In genomic region chr3:11140054-11140712, GRCh38 we compare ENCODE assay signal across 8 cellular contexts. TPM values are rescaled to one million over a fixed set of nuclear protein-coding genes. Genes with fewer than 3 reads are reported as not detected.
A peak's percentile ranks its signal among the peaks of the same experiment; 100 is the strongest.
DNase-seq lines count a peak whose midpoint lies in the region; ATAC-seq, FAIRE-seq and TF ChIP-seq lines count a peak whose summit lies in the region.

No MANE protein-coding gene starts in this region.

- no peak overlapping the region for H3K4me3 ChIP-seq in pancreas

- ATAC-seq in GM21786 (IDR thresholded peaks at IDR 0.05; ENCODE audit: unreplicated experiment) (peak; percentile 99), pancreas (peak in 3 of 4 donors; percentile 15 to 75 (median 45))
- ATAC-seq in activated naive CD8-positive, alpha-beta T cell treated with anti-CD3 and anti-CD28 coated beads, Interleukin-2, amount 10 ng/mL, durations not matched to agents 7 days and 5 days (ENCODE audit: low read depth), result peak; percentile 98

- peak overlapping the region; percentile 86 for H3K27ac Mint-ChIP-seq in activated naive CD8-positive, alpha-beta T cell treated with anti-CD3 and anti-CD28 coated beads, Interleukin-2, amount 10 ng/mL, durations not matched to agents 7 days and 5 days
- H3K27ac Mint-ChIP-seq in progenitor cell of endocrine pancreas, result no peak overlapping the region

- peaks cover 23% of the 10 kb centered on the region for H3K27me3 Mint-ChIP-seq in activated naive CD8-positive, alpha-beta T cell treated with anti-CD3 and anti-CD28 coated beads, Interleukin-2, amount 10 ng/mL, durations not matched to agents 7 days and 5 days
- peaks cover 22% of the 10 kb centered on the region for H3K27me3 Mint-ChIP-seq in progenitor cell of endocrine pancreas

- H3K4me3 Mint-ChIP-seq in activated naive CD8-positive, alpha-beta T cell treated with anti-CD3 and anti-CD28 coated beads, Interleukin-2, amount 10 ng/mL, durations not matched to agents 7 days and 5 days, result peak overlapping the region; percentile 69
- no peak overlapping the region for H3K4me3 Mint-ChIP-seq in progenitor cell of endocrine pancreas (ENCODE audit: low read depth)

- peaks cover 19% of the 10 kb centered on the region for H3K4me1 Mint-ChIP-seq in activated naive CD8-positive, alpha-beta T cell treated with anti-CD3 and anti-CD28 coated beads, Interleukin-2, amount 10 ng/mL, durations not matched to agents 7 days and 5 days
- no peaks in the 10 kb centered on the region for H3K4me1 Mint-ChIP-seq in progenitor cell of endocrine pancreas (ENCODE audit: low read depth)

- 34 to 45% methylated on average over 13 of the region's 13 CpGs for WGBS in pancreas, 2 donors

- FAIRE-seq in pancreas (lab: Jason Lieb, UNC), result no peak

- H3K9me3 ChIP-seq in pancreas, result no peaks in the 10 kb centered on the region

- no peaks in the 10 kb centered on the region for H3K4me1 ChIP-seq in pancreas

- intact Hi-C loops in pancreas (cut with DNase I), result no loop called here

- TF ChIP-seq CTCF in pancreas (IDR thresholded peaks at IDR 0.05), result no peak
- no peak for TF ChIP-seq CTCF in progenitor cell of endocrine pancreas (IDR thresholded peaks at IDR 0.05; ENCODE audit: unreplicated experiment)

- no peak overlapping the region for H3K27ac ChIP-seq in pancreas

- no peaks in the 10 kb centered on the region for H3K9me3 Mint-ChIP-seq in activated naive CD8-positive, alpha-beta T cell treated with anti-CD3 and anti-CD28 coated beads, Interleukin-2, amount 10 ng/mL, durations not matched to agents 7 days and 5 days
- peaks cover 6% of the 10 kb centered on the region for H3K9me3 Mint-ChIP-seq in progenitor cell of endocrine pancreas (ENCODE audit: low read depth)

- no peaks in the 10 kb centered on the region for H3K27me3 ChIP-seq in pancreas

- H3K36me3 Mint-ChIP-seq in activated naive CD8-positive, alpha-beta T cell treated with anti-CD3 and anti-CD28 coated beads, Interleukin-2, amount 10 ng/mL, durations not matched to agents 7 days and 5 days, result peaks cover 3% of the 10 kb centered on the region
- no peaks in the 10 kb centered on the region for H3K36me3 Mint-ChIP-seq in progenitor cell of endocrine pancreas (ENCODE audit: insufficient read depth)

- POLR2A ChIA-PET in activated naive CD8-positive, alpha-beta T cell treated with anti-CD3 and anti-CD28 coated beads, Interleukin-2, amount 10 ng/mL, durations not matched to agents 7 days and 5 days (lab: Charles Lee), result interaction anchor here (0.9 kb wide), 1 partner anchor 44 kb away, joined by 3 read pairs; no protein-coding TSS in a partner anchor

- DNase-seq in NCI-H1694 treated with DMSO at 0.1 percent for 48 hours (lab: John Stamatoyannopoulos, UW) (peak; percentile 7), NCI-H1694 (lab: John Stamatoyannopoulos, UW) (no peak), M059J (ENCODE audit: low read depth) (peak; percentile 49), pancreas (no peak), progenitor cell of endocrine pancreas (ENCODE audit: low spot score, unreplicated experiment) (no peak)
- DNase-seq in activated naive CD8-positive, alpha-beta T cell treated with anti-CD3 and anti-CD28 coated beads, Interleukin-2, amount 10 ng/mL, durations not matched to agents 7 days and 5 days, result peak; percentile 63
- no peak for DNase-seq in activated CD4-positive, CD25-positive, alpha-beta regulatory T cell treated with anti-CD3 and anti-CD28 coated beads, Interleukin-2, amount 50 U/mL, for 72 hours

- no peaks in the 10 kb centered on the region for H3K36me3 ChIP-seq in pancreas

RNA-seq across cellular contexts. Expression of gene HRH1, which starts 14.1 kb away (rescaled TPM):
- 13.9 and 21.8 TPM in 2 replicates for total RNA-seq in M059J (2014; rRNA removed; shearing (Covaris generic))
- total RNA-seq in activated naive CD8-positive, alpha-beta T cell treated with anti-CD3 and anti-CD28 coated beads, Interleukin-2, amount 10 ng/mL, durations not matched to agents 7 days and 5 days, result under 1 TPM; 0.36 to 0.45 TPM
- total RNA-seq in pancreas, result 1 to 10 TPM in 1 of 6 donors, under 1 TPM in 5; 0.16 to 1.3 (median 0.25) TPM
- under 1 TPM; 0.19 to 0.28 TPM for polyA plus RNA-seq in pancreas
- 0.09 TPM in 1 of 2 replicates, not detected in the other for total RNA-seq in progenitor cell of endocrine pancreas

Comparison
In these comparisons a context has a peak if more than half of its experiments do, and no peak if none do; other contexts are left out.
1. DNase-seq: peak in NCI-H1694 treated with DMSO at 0.1 percent for 48 hours (single experiment), M059J (single experiment) and activated naive CD8-positive, alpha-beta T cell treated with anti-CD3 and anti-CD28 coated beads, Interleukin-2, amount 10 ng/mL, durations not matched to agents 7 days and 5 days (single experiment); none in NCI-H1694 (single experiment), pancreas (0 of 6), progenitor cell of endocrine pancreas (single experiment) and activated CD4-positive, CD25-positive, alpha-beta regulatory T cell treated with anti-CD3 and anti-CD28 coated beads, Interleukin-2, amount 50 U/mL, for 72 hours (single experiment).
2. ATAC-seq: peak in every context shown above with its lines; median percentile 99 in GM21786; 98 in activated naive CD8-positive, alpha-beta T cell treated with anti-CD3 and anti-CD28 coated beads, Interleukin-2, amount 10 ng/mL, durations not matched to agents 7 days and 5 days; 45 in pancreas.